Comparison of ENCODE assay signal across 36 cellular contexts in genomic region chr11:74233683-74234082, GRCh38.
"Had no signal": no experiment of that assay in that cellular context is flagged by ENCODE, and none has a peak within 500 bp of the region (broad histone marks: within the 10 kb centered on the region; RNA-seq: fewer than 3 reads in every experiment).

No MANE protein-coding gene starts in this region.

- H3K27me3 Mint-ChIP-seq: activated CD4-positive, alpha-beta T cell treated with anti-CD3 and anti-CD28 coated beads, Interleukin-2, amount 10 ng/mL, durations not matched to agents 7 days and 5 days; activated CD8-positive, alpha-beta memory T cell treated with anti-CD3 and anti-CD28 coated beads, Interleukin-2, amount 10 ng/mL, durations not matched to agents 7 days and 5 days; activated CD8-positive, alpha-beta T cell treated with anti-CD3 and anti-CD28 coated beads for 36 hours; activated naive CD4-positive, alpha-beta T cell treated with anti-CD3 and anti-CD28 coated beads, Interleukin-2, amount 50 U/mL, for 24 hours; activated naive CD8-positive, alpha-beta T cell treated with anti-CD3 and anti-CD28 coated beads for 36 hours; activated naive CD8-positive, alpha-beta T cell treated with anti-CD3 and anti-CD28 coated beads, Interleukin-2, amount 50 U/mL, for 24 hours; effector memory CD8-positive, alpha-beta T cell; T-helper 17 cell had no signal

- H3K27ac Mint-ChIP-seq: activated CD8-positive, alpha-beta memory T cell treated with anti-CD3 and anti-CD28 coated beads, Interleukin-2, amount 10 ng/mL, durations not matched to agents 7 days and 5 days; activated naive CD8-positive, alpha-beta T cell treated with anti-CD3 and anti-CD28 coated beads for 36 hours; activated naive CD8-positive, alpha-beta T cell treated with anti-CD3 and anti-CD28 coated beads, Interleukin-2, amount 50 U/mL, for 24 hours; activated T-helper 1 cell treated with anti-CD3 and anti-CD28 coated beads, Interleukin-12 subunit alpha, Interleukin-12 subunit beta, Interleukin-2, Interleukin-4 antibody, amounts not matched to agents 30 ng/mL and 10 ng/mL and 1 ng/mL, durations not matched to agents 14 hours and 24 hours and 36 hours; activated T-helper 2 cell treated with anti-CD3 and anti-CD28 coated beads, Interferon-gamma antibody, Interleukin-2, Interleukin-4, amounts not matched to agents 10 μg/mL and 5 μg/mL and 100 μg/mL, durations not matched to agents 14 hours and 24 hours and 36 hours; effector memory CD8-positive, alpha-beta T cell; T-helper 17 cell; T-helper 2 cell treated with Interferon-gamma antibody and Interleukin-4, amounts not matched to agents 5 μg/mL and 100 μg/mL, for 36 hours had no signal

- H3K9me3 ChIP-seq: adrenal gland, body of pancreas, esophagus muscularis mucosa, gastrocnemius medialis, heart left ventricle had no signal

- H3K4me3 Mint-ChIP-seq: activated CD4-positive, alpha-beta T cell treated with anti-CD3 and anti-CD28 coated beads, Interleukin-2, amount 10 ng/mL, durations not matched to agents 7 days and 5 days; activated CD8-positive, alpha-beta memory T cell treated with anti-CD3 and anti-CD28 coated beads, Interleukin-2, amount 10 ng/mL, durations not matched to agents 7 days and 5 days; activated CD8-positive, alpha-beta T cell treated with anti-CD3 and anti-CD28 coated beads for 36 hours; activated naive CD4-positive, alpha-beta T cell treated with anti-CD3 and anti-CD28 coated beads for 36 hours; activated naive CD4-positive, alpha-beta T cell treated with anti-CD3 and anti-CD28 coated beads, Interleukin-2, amount 50 U/mL, for 24 hours; activated naive CD8-positive, alpha-beta T cell treated with anti-CD3 and anti-CD28 coated beads for 36 hours; activated naive CD8-positive, alpha-beta T cell treated with anti-CD3 and anti-CD28 coated beads, Interleukin-2, amount 50 U/mL, for 24 hours; activated T-helper 1 cell treated with anti-CD3 and anti-CD28 coated beads, Interleukin-12 subunit alpha, Interleukin-12 subunit beta, Interleukin-2, Interleukin-4 antibody, amounts not matched to agents 30 ng/mL and 10 ng/mL and 1 ng/mL, durations not matched to agents 14 hours and 24 hours and 36 hours; effector memory CD8-positive, alpha-beta T cell; T-helper 17 cell; T-helper 2 cell treated with Interferon-gamma antibody and Interleukin-4, amounts not matched to agents 5 μg/mL and 100 μg/mL, for 36 hours had no signal

- H3K27me3 ChIP-seq: adrenal gland, body of pancreas, esophagus muscularis mucosa, foreskin keratinocyte, gastrocnemius medialis, heart left ventricle had no signal

- H3K27ac ChIP-seq: adrenal gland, body of pancreas, esophagus muscularis mucosa, foreskin keratinocyte, heart left ventricle had no signal

- DNase-seq: activated CD4-positive, alpha-beta T cell treated with anti-CD3 and anti-CD28 coated beads for 4 hours; activated CD4-positive, alpha-beta T cell treated with anti-CD3 and anti-CD28 coated beads, Interleukin-2, amount 10 ng/mL, durations not matched to agents 7 days and 5 days; activated CD4-positive, alpha-beta T cell treated with anti-CD3 and anti-CD28 coated beads, Interleukin-2, amount 50 U/mL, for 48 hours; activated CD4-positive, CD25-positive, alpha-beta regulatory T cell; activated CD4-positive, CD25-positive, alpha-beta regulatory T cell treated with anti-CD3 and anti-CD28 coated beads, Interleukin-2, amount 50 U/mL, for 72 hours; activated CD8-positive, alpha-beta memory T cell treated with anti-CD3 and anti-CD28 coated beads, Interleukin-2, amount 10 ng/mL, durations not matched to agents 7 days and 5 days; activated CD8-positive, alpha-beta memory T cell treated with anti-CD3 and anti-CD28 coated beads, Interleukin-2, amount 50 U/mL, for 4 hours; activated CD8-positive, alpha-beta T cell treated with anti-CD3 and anti-CD28 coated beads for 36 hours; activated effector memory CD4-positive, alpha-beta T cell treated with anti-CD3 and anti-CD28 coated beads, Interleukin-2, amount 50 U/mL, for 16 hours; activated naive CD4-positive, alpha-beta T cell treated with anti-CD3 and anti-CD28 coated beads for 36 hours; activated naive CD8-positive, alpha-beta T cell treated with anti-CD3 and anti-CD28 coated beads for 36 hours; activated naive CD8-positive, alpha-beta T cell treated with anti-CD3 and anti-CD28 coated beads, Interleukin-2, amount 50 U/mL, for 24 hours; activated T-cell treated with anti-CD3 and anti-CD28 coated beads, Interleukin-2, amount 50 U/mL, for 1 hour; activated T-cell treated with anti-CD3 and anti-CD28 coated beads, Interleukin-2, amount 50 U/mL, for 48 hours; adrenal gland; amygdala; aorta; body of pancreas; caudate nucleus; cortex of kidney; dermis blood vessel endothelial cell; effector CD4-positive, alpha-beta T cell; effector memory CD8-positive, alpha-beta T cell; erythroblast; foreskin keratinocyte; gastrocnemius medialis; glutamatergic neuron; heart left ventricle; T-helper 1 cell; T-helper 17 cell; T1000 had no signal

- ATAC-seq: activated CD8-positive, alpha-beta memory T cell treated with anti-CD3 and anti-CD28 coated beads, Interleukin-2, amount 10 ng/mL, durations not matched to agents 7 days and 5 days; activated CD8-positive, alpha-beta T cell treated with anti-CD3 and anti-CD28 coated beads for 36 hours; activated naive CD8-positive, alpha-beta T cell treated with anti-CD3 and anti-CD28 coated beads, Interleukin-2, amount 50 U/mL, for 24 hours; body of pancreas; effector memory CD8-positive, alpha-beta T cell; foreskin keratinocyte; gastrocnemius medialis; heart left ventricle; T-helper 17 cell had no signal

- H3K9me3 Mint-ChIP-seq: activated CD4-positive, alpha-beta T cell treated with anti-CD3 and anti-CD28 coated beads, Interleukin-2, amount 10 ng/mL, durations not matched to agents 7 days and 5 days; activated CD8-positive, alpha-beta T cell treated with anti-CD3 and anti-CD28 coated beads for 36 hours; activated naive CD4-positive, alpha-beta T cell treated with anti-CD3 and anti-CD28 coated beads for 36 hours; activated naive CD4-positive, alpha-beta T cell treated with anti-CD3 and anti-CD28 coated beads, Interleukin-2, amount 50 U/mL, for 24 hours; activated naive CD8-positive, alpha-beta T cell treated with anti-CD3 and anti-CD28 coated beads for 36 hours; activated naive CD8-positive, alpha-beta T cell treated with anti-CD3 and anti-CD28 coated beads, Interleukin-2, amount 50 U/mL, for 24 hours; activated T-helper 1 cell treated with anti-CD3 and anti-CD28 coated beads, Interleukin-12 subunit alpha, Interleukin-12 subunit beta, Interleukin-2, Interleukin-4 antibody, amounts not matched to agents 30 ng/mL and 10 ng/mL and 1 ng/mL, durations not matched to agents 14 hours and 24 hours and 36 hours; activated T-helper 2 cell treated with anti-CD3 and anti-CD28 coated beads, Interferon-gamma antibody, Interleukin-2, Interleukin-4, amounts not matched to agents 10 μg/mL and 5 μg/mL and 100 μg/mL, durations not matched to agents 14 hours and 24 hours and 36 hours; effector memory CD8-positive, alpha-beta T cell; T-helper 2 cell treated with Interferon-gamma antibody and Interleukin-4, amounts not matched to agents 5 μg/mL and 100 μg/mL, for 36 hours had no signal

- H3K4me3 ChIP-seq: adrenal gland, body of pancreas, esophagus muscularis mucosa, gastrocnemius medialis, heart left ventricle had no signal

- H3K4me1 ChIP-seq: body of pancreas, foreskin keratinocyte had no signal
